ENCODE assay signal across 23 cellular contexts in genomic region chr9:99573052-99573451, GRCh38.
A peak's percentile ranks its signal among the peaks of the same experiment; 100 is the strongest.
DNase-seq lines count a peak whose midpoint lies in the region; ATAC-seq and TF ChIP-seq lines count a peak whose summit lies in the region.
"Had no signal": no experiment of that assay in that cellular context is flagged by ENCODE, and none has a peak within 500 bp of the region (broad histone marks: within the 10 kb centered on the region; RNA-seq: fewer than 3 reads in every experiment).

No MANE protein-coding gene starts in this region.

- DNase-seq in Right ventricle myocardium inferior (ENCODE audit: missing footprints) (no peak), right atrium auricular region (ENCODE audit: low spot score) (no peak), left ventricle myocardium superior (peak; percentile 30), psoas muscle (no peak)
- DNase-seq in activated CD8-positive, alpha-beta memory T cell treated with anti-CD3 and anti-CD28 coated beads, Interleukin-2, amount 50 U/mL, for 48 hours = no peak
- DNase-seq in activated naive CD4-positive, alpha-beta T cell (lab: John Stamatoyannopoulos, UW) = no peak
- DNase-seq: Caco-2; CD8-positive, alpha-beta T cell; GDM1; HCEC 1CT; NCI-H1048; NCI-H1417; NCI-H1694; NCI-H2029 treated with DMSO at 0.1 percent for 48 hours; NCI-H526 treated with DMSO at 0.1 percent for 48 hours; PC-9; RPMI8226; SHP77 treated with DMSO at 0.1 percent for 48 hours had no signal

- H3K4me1 ChIP-seq in right atrium auricular region = peaks cover 0 to 10% of the 10 kb centered on the region in 2 donors
- peaks cover 11% of the 10 kb centered on the region for H3K4me1 ChIP-seq in psoas muscle
- H3K4me1 ChIP-seq: Caco-2 had no signal

- H3K27me3 ChIP-seq in right atrium auricular region = no peaks in the 10 kb centered on the region
- no peaks in the 10 kb centered on the region for H3K27me3 ChIP-seq in psoas muscle (ENCODE audit: insufficient read depth in 3 of 3, low read length in 2 of 3)

- H3K4me3 ChIP-seq in right atrium auricular region (no peak overlapping the region), psoas muscle (no peak overlapping the region)
- H3K4me3 ChIP-seq: GM12878, PC-9 had no signal

- 22 to 39% (median 23%) methylated on average over 4 of the region's 4 CpGs for WGBS in psoas muscle, 3 donors

- H3K27ac ChIP-seq in right atrium auricular region = no peak overlapping the region
- H3K27ac ChIP-seq in psoas muscle = no peak overlapping the region
- H3K27ac ChIP-seq: 22Rv1, C4-2B, HL-60, PC-9 had no signal

- no peaks in the 10 kb centered on the region for H3K9me3 ChIP-seq in right atrium auricular region
- H3K9me3 ChIP-seq in psoas muscle = no peaks in the 10 kb centered on the region
- H3K9me3 ChIP-seq: Caco-2 had no signal

- H3K36me3 ChIP-seq in right atrium auricular region (no peaks in the 10 kb centered on the region), psoas muscle (ENCODE audit: insufficient read depth in 1 of 2, low read depth in 1 of 2) (no peaks in the 10 kb centered on the region)

- TF ChIP-seq CTCF in right atrium auricular region (IDR thresholded peaks at IDR 0.05) = no peak
- TF ChIP-seq CTCF in psoas muscle (IDR thresholded peaks at IDR 0.05) = no peak

- intact Hi-C loops in Right ventricle myocardium inferior (cut with DNase I) (no loop called here), left ventricle myocardium superior (cut with micrococcal nuclease) (loop anchor here (10.0 kb wide), 1 partner anchor 58 kb away; no protein-coding TSS in a partner anchor), psoas muscle (cut with DNase I) (no loop called here)

- ATAC-seq in Right ventricle myocardium inferior (peak; percentile 60), left ventricle myocardium superior (peak; percentile 94), psoas muscle (peak; percentile 63 to 81 (median 68)), HG02759 (IDR thresholded peaks at IDR 0.05; ENCODE audit: unreplicated experiment) (no peak)
- ATAC-seq: CD8-positive, alpha-beta T cell had no signal
